Comparison of ENCODE assay signal across 21 cellular contexts in the genomic region with DNA sequence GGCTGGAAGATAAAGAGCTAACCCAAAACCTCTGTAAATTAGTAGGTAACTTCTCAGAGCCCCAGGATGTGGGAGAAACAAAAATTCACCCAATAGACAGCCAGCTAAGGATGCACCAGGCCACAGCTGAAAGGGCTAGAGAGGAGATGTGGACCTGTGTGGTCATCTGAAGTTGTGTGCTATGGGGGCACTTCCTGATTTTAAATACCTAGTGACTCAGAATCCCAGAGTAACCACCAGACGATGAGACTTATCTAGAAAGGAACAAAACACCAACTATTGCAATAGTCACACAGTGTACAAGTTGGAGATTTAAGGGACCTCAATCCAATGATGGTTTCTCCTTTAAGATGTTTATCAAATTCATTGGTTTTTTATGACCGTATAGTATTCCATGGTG.
"Had no signal": no experiment of that assay in that cellular context is flagged by ENCODE, and none has a peak within 500 bp of the region (broad histone marks: within the 10 kb centered on the region; RNA-seq: fewer than 3 reads in every experiment).

No MANE protein-coding gene starts in this region.

- H3K4me1 Mint-ChIP-seq: immature natural killer cell; naive thymus-derived CD4-positive, alpha-beta T cell had no signal

- FAIRE-seq: endometrium, keratinocyte, small intestine had no signal

- H3K4me3 ChIP-seq: gastrocnemius medialis, heart right ventricle, lung, sigmoid colon, stomach, thoracic aorta, transverse colon had no signal

- H3K36me3 ChIP-seq: gastrocnemius medialis, heart right ventricle, sigmoid colon, stomach, thoracic aorta, transverse colon had no signal

- H3K27ac Mint-ChIP-seq: immature natural killer cell; naive thymus-derived CD4-positive, alpha-beta T cell; nephron progenitor cell had no signal

- H3K9me3 ChIP-seq: gastrocnemius medialis, heart right ventricle, sigmoid colon, stomach, thoracic aorta, transverse colon had no signal

- H3K27me3 Mint-ChIP-seq: naive thymus-derived CD4-positive, alpha-beta T cell had no signal

- H3K27me3 ChIP-seq: gastrocnemius medialis, heart right ventricle, sigmoid colon, stomach, transverse colon had no signal

- H3K4me3 Mint-ChIP-seq: immature natural killer cell; naive thymus-derived CD4-positive, alpha-beta T cell; nephron progenitor cell had no signal

- H3K36me3 Mint-ChIP-seq: immature natural killer cell; naive thymus-derived CD4-positive, alpha-beta T cell had no signal

- H3K4me1 ChIP-seq: gastrocnemius medialis, heart right ventricle, stomach, transverse colon had no signal

- H3K27ac ChIP-seq: gastrocnemius medialis, heart right ventricle, sigmoid colon, stomach, thoracic aorta, transverse colon had no signal

- ATAC-seq: esophagus mucosa; gastrocnemius medialis; heart right ventricle; left cardiac atrium; left ventricle myocardium superior; naive thymus-derived CD4-positive, alpha-beta T cell had no signal

- DNase-seq: effector memory CD4-positive, alpha-beta T cell; gastrocnemius medialis; heart right ventricle; immature natural killer cell; left cardiac atrium; left ventricle myocardium superior; mesendoderm; naive thymus-derived CD4-positive, alpha-beta T cell; nephron progenitor cell; sigmoid colon; small intestine; stimulated activated CD4-positive, alpha-beta T cell treated with anti-CD3 and anti-CD28 coated beads, Interleukin-12 subunit alpha, Interleukin-12 subunit beta, amount 100 ng/mL, for 4 hours; stimulated activated naive CD4-positive, alpha-beta T cell; stomach; substantia nigra; transverse colon had no signal
